ENCODE assay signal across 12 cellular contexts in genomic region chr15:77607111-77607893, GRCh38. TPM values are rescaled to one million over a fixed set of nuclear protein-coding genes. Genes with fewer than 3 reads are reported as not detected.
DNase-seq lines count a peak whose midpoint lies in the region; ATAC-seq and TF ChIP-seq lines count a peak whose summit lies in the region.
"Had no signal": no experiment of that assay in that cellular context is flagged by ENCODE, and none has a peak within 500 bp of the region (broad histone marks: within the 10 kb centered on the region; RNA-seq: fewer than 3 reads in every experiment).

No MANE protein-coding gene starts in this region.

- H3F3A ChIP-seq in neural progenitor cell (ENCODE audit: low read depth): peaks cover 26% of the 10 kb centered on the region

- H3K27ac Mint-ChIP-seq in neural progenitor cell: no peak overlapping the region
- no peak overlapping the region for H3K27ac Mint-ChIP-seq in activated CD4-positive, alpha-beta memory T cell treated with anti-CD3 and anti-CD28 coated beads for 36 hours

- ATAC-seq in HG03159 (IDR thresholded peaks at IDR 0.05; ENCODE audit: unreplicated experiment) (no peak), GM18511 (IDR thresholded peaks at IDR 0.05; ENCODE audit: unreplicated experiment) (no peak)

- peaks cover 3% of the 10 kb centered on the region for H3K27me3 ChIP-seq in fibroblast of lung (ENCODE audit: control insufficient read depth, insufficient read depth, low read length)
- no peaks in the 10 kb centered on the region for H3K27me3 ChIP-seq in neural progenitor cell
- H3K27me3 ChIP-seq: SJSA1 had no signal

- CTCF ChIA-PET in activated CD4-positive, alpha-beta memory T cell treated with anti-CD3 and anti-CD28 coated beads for 36 hours (lab: Charles Lee): no interaction called here

- POLR2A ChIA-PET in activated CD4-positive, alpha-beta memory T cell treated with anti-CD3 and anti-CD28 coated beads for 36 hours (lab: Charles Lee): no interaction called here

- DNase-seq in Daoy (ENCODE audit: low read depth): peak; percentile 51
- peak; percentile 37 for DNase-seq in NCI-H69 (lab: John Stamatoyannopoulos, UW)
- peak in 1 of 2 donors; percentile 31 for DNase-seq in fibroblast of lung (ENCODE audit: low read depth in 2 of 2)
- peak; percentile 80 for DNase-seq in neural progenitor cell (ENCODE audit: low spot score)
- DNase-seq in OCI-M2 (lab: John Stamatoyannopoulos, UW; ENCODE audit: unreplicated experiment): no peak
- DNase-seq in activated CD4-positive, alpha-beta memory T cell treated with anti-CD3 and anti-CD28 coated beads for 36 hours: no peak
- DNase-seq: DND-41, Karpas-422 had no signal

- no peaks in the 10 kb centered on the region for H3K9me3 Mint-ChIP-seq in neural progenitor cell
- no peaks in the 10 kb centered on the region for H3K9me3 Mint-ChIP-seq in activated CD4-positive, alpha-beta memory T cell treated with anti-CD3 and anti-CD28 coated beads for 36 hours

- intact Hi-C loops in activated CD4-positive, alpha-beta memory T cell treated with anti-CD3 and anti-CD28 coated beads for 36 hours (cut with micrococcal nuclease): no loop called here

- H3K27ac ChIP-seq in fibroblast of lung (ENCODE audit: insufficient read depth, low read length): no peak overlapping the region
- H3K27ac ChIP-seq in neural progenitor cell: no peak overlapping the region
- H3K27ac ChIP-seq: SJSA1, thoracic aorta had no signal

- no peak overlapping the region for H3K4me2 ChIP-seq in fibroblast of lung (ENCODE audit: extremely low read depth, insufficient read depth, low read length)
- peak overlapping the region; percentile 26 for H3K4me2 ChIP-seq in neural progenitor cell

- no peaks in the 10 kb centered on the region for H3K79me2 ChIP-seq in fibroblast of lung (ENCODE audit: control insufficient read depth, insufficient read depth, low read length)
- H3K79me2 ChIP-seq in neural progenitor cell (ENCODE audit: low read depth): no peaks in the 10 kb centered on the region

- TF ChIP-seq CTCF in fibroblast of lung (conservative IDR thresholded peaks at IDR 0.05 in 1 of 2, IDR thresholded peaks at IDR 0.05 in 1 of 2; ENCODE audit: low read depth in 1 of 2, low read length in 2 of 2) (no peak), neural progenitor cell (IDR thresholded peaks at IDR 0.05) (no peak)

- no peak overlapping the region for H3K4me3 ChIP-seq in fibroblast of lung (replicated peaks in 1 of 4; ENCODE audit: control extremely low read depth in 1 of 4, insufficient read depth in 1 of 4, low read depth in 3 of 4, low read length in 4 of 4)
- no peak overlapping the region for H3K4me3 ChIP-seq in neural progenitor cell
- H3K4me3 ChIP-seq: SJSA1, thoracic aorta had no signal

- H2AFZ ChIP-seq in fibroblast of lung (ENCODE audit: low read length): peak overlapping the region; percentile 43
- H2AFZ ChIP-seq in neural progenitor cell (replicated peaks): peak overlapping the region; percentile 54

- H4K20me1 ChIP-seq in fibroblast of lung (ENCODE audit: control insufficient read depth, extremely low read depth, insufficient read depth, low read length) (no peaks in the 10 kb centered on the region), neural progenitor cell (ENCODE audit: low read depth) (peaks cover 4% of the 10 kb centered on the region)

- H3K4me1 Mint-ChIP-seq in neural progenitor cell: peaks cover 82% of the 10 kb centered on the region
- peaks cover 3% of the 10 kb centered on the region for H3K4me1 Mint-ChIP-seq in activated CD4-positive, alpha-beta memory T cell treated with anti-CD3 and anti-CD28 coated beads for 36 hours (ENCODE audit: low read depth)

- peaks cover 3% of the 10 kb centered on the region for H3K4me1 ChIP-seq in fibroblast of lung (ENCODE audit: control insufficient read depth, extremely low read depth, insufficient read depth, low read length)
- H3K4me1 ChIP-seq in neural progenitor cell: peaks cover 60% of the 10 kb centered on the region
- H3K4me1 ChIP-seq: SJSA1 had no signal

- H3K36me3 ChIP-seq in fibroblast of lung (ENCODE audit: control insufficient read depth, insufficient read depth, low read length): no peaks in the 10 kb centered on the region
- H3K36me3 ChIP-seq in neural progenitor cell: no peaks in the 10 kb centered on the region
- H3K36me3 ChIP-seq: SJSA1, thoracic aorta had no signal

- no peaks in the 10 kb centered on the region for H3K36me3 Mint-ChIP-seq in neural progenitor cell
- no peaks in the 10 kb centered on the region for H3K36me3 Mint-ChIP-seq in activated CD4-positive, alpha-beta memory T cell treated with anti-CD3 and anti-CD28 coated beads for 36 hours

- H3K27me3 Mint-ChIP-seq in neural progenitor cell (ENCODE audit: insufficient read depth, low read depth): peaks cover 14% of the 10 kb centered on the region
- H3K27me3 Mint-ChIP-seq in activated CD4-positive, alpha-beta memory T cell treated with anti-CD3 and anti-CD28 coated beads for 36 hours: no peaks in the 10 kb centered on the region

- no peak overlapping the region for H3K4me3 Mint-ChIP-seq in neural progenitor cell
- H3K4me3 Mint-ChIP-seq in activated CD4-positive, alpha-beta memory T cell treated with anti-CD3 and anti-CD28 coated beads for 36 hours: no peak overlapping the region

- no peak overlapping the region for H3K9ac ChIP-seq in fibroblast of lung (ENCODE audit: insufficient read depth, low read length)
- no peak overlapping the region for H3K9ac ChIP-seq in neural progenitor cell

- H3K9me3 ChIP-seq in fibroblast of lung (ENCODE audit: control insufficient read depth, insufficient read depth, low read depth, low read length) (no peaks in the 10 kb centered on the region), neural progenitor cell (ENCODE audit: low read depth) (no peaks in the 10 kb centered on the region)
- H3K9me3 ChIP-seq: SJSA1, thoracic aorta had no signal

RNA-seq across cellular contexts. Expression of gene LINGO1, which starts 25.4 kb away (rescaled TPM):
- total RNA-seq in Daoy (2014; rRNA removed; shearing (Covaris generic)): 0.11 TPM in 1 of 2 replicates, not detected in the other
- total RNA-seq in fibroblast of lung (not detected in 2 replicates), neural progenitor cell (ENCODE audit: low replicate concordance) (7.9 and 28.2 TPM in 2 replicates)
- 0.05 TPM in 1 of 2 replicates, not detected in the other for polyA plus RNA-seq in fibroblast of lung
- 0.09 TPM in 1 of 2 replicates, not detected in the other for polyA plus RNA-seq in fibroblast of lung (2012)
- polyA minus RNA-seq in fibroblast of lung (ENCODE audit: low replicate concordance): not detected in 2 replicates
- total RNA-seq in activated CD4-positive, alpha-beta memory T cell treated with anti-CD3 and anti-CD28 coated beads for 36 hours: not detected
- total RNA-seq: SJSA1 had no signal

Comparison
In these comparisons a context has a peak if more than half of its experiments do, and no peak if none do; other contexts are left out.
1. DNase-seq: peak in Daoy (single experiment), NCI-H69 (single experiment) and neural progenitor cell (single experiment); none in OCI-M2 (single experiment) and activated CD4-positive, alpha-beta memory T cell treated with anti-CD3 and anti-CD28 coated beads for 36 hours (single experiment).